In genomic region chr15:66504563-66505429, GRCh38 we compare ENCODE assay signal across 8 cellular contexts. TPM values are rescaled to one million over a fixed set of nuclear protein-coding genes. Genes with fewer than 3 reads are reported as not detected.
A peak's percentile ranks its signal among the peaks of the same experiment; 100 is the strongest.
DNase-seq lines count a peak whose midpoint lies in the region; ATAC-seq and TF ChIP-seq lines count a peak whose summit lies in the region.

Gene RPL4 (minus strand): TSS chr15:66504855. CDS start chr15:66504790, 65 bp downstream.
Gene ZWILCH (plus strand): TSS chr15:66505326. CDS start chr15:66505339, 13 bp downstream.

- TF ChIP-seq POLR2A in esophagus muscularis mucosa (IDR thresholded peaks at IDR 0.05; ENCODE audit: low read depth), result peak; percentile 97

- DNase-seq in Caki2 (ENCODE audit: low read depth), result peak; percentile 89
- peak in 75 of 76 experiments; percentile 9 to 85 (median 66) for DNase-seq in HUDEP-2 (lab: John Stamatoyannopoulos, UW; ENCODE audit: unreplicated experiment in 76 of 76)
- DNase-seq in Panc1 (ENCODE audit: low read depth, low spot score), result peak; percentile 82
- peak; percentile 86 for DNase-seq in activated T-cell treated with anti-CD3 and anti-CD28 coated beads, Interleukin-2, amount 50 U/mL, for 48 hours
- DNase-seq in esophagus muscularis mucosa (ENCODE audit: extremely low spot score), result peak; percentile 94
- DNase-seq in myocyte (ENCODE audit: low read depth), result peak; percentile 86
- peak; percentile 63 to 66 for DNase-seq in stimulated activated CD8-positive, alpha-beta memory T cell treated with anti-CD3 and anti-CD28 coated beads, Interleukin-7, amount 100 ng/mL, for 48 hours (ENCODE audit: extremely low read depth in 1 of 2, low read depth in 1 of 2)

- ATAC-seq in GM21367 (IDR thresholded peaks at IDR 0.05; ENCODE audit: unreplicated experiment), result peak; percentile 71
- peak; percentile 92 for ATAC-seq in Panc1

- H3K4me1 ChIP-seq in Panc1 (ENCODE audit: control insufficient read depth, insufficient read depth, low read length), result peaks cover 32% of the 10 kb centered on the region
- peaks cover 24 to 33% (median 30%) of the 10 kb centered on the region in 4 donors for H3K4me1 ChIP-seq in esophagus muscularis mucosa

- H3K27me3 ChIP-seq in Panc1 (ENCODE audit: control insufficient read depth, insufficient read depth, low read length) (no peaks in the 10 kb centered on the region), esophagus muscularis mucosa (no peaks in the 10 kb centered on the region)

- TF ChIP-seq EP300 in esophagus muscularis mucosa (IDR thresholded peaks at IDR 0.05), result no peak

- H3K36me3 ChIP-seq in Panc1 (ENCODE audit: control insufficient read depth, insufficient read depth, low read length), result peaks cover 58% of the 10 kb centered on the region
- H3K36me3 ChIP-seq in esophagus muscularis mucosa, result peaks cover 32 to 36% (median 33%) of the 10 kb centered on the region in 4 donors

- BruUV-seq in Panc1 (replicated peaks; lab: Mats Ljungman, UMichigan), result no TSS peak

- H3K9me3 ChIP-seq in Panc1 (ENCODE audit: control insufficient read depth, insufficient read depth, low read depth, low read length) (no peaks in the 10 kb centered on the region), esophagus muscularis mucosa (no peaks in the 10 kb centered on the region)

- H3K4me3 ChIP-seq in Panc1 (ENCODE audit: low read depth in 2 of 2, low read length in 2 of 2) (peak within 1 kb of the TSS; percentile 100), esophagus muscularis mucosa (peak within 1 kb of the TSS; percentile 83 to 96 (median 89))

- in situ Hi-C loops in Caki2 (cut with HindIII; ENCODE audit: low pct_unique_long_range_greater_than_20kb, low sequenced_read_pairs), result no loop called here
- in situ Hi-C loops in Panc1 (cut with HindIII; ENCODE audit: low pct_unique_long_range_greater_than_20kb, low sequenced_read_pairs), result no loop called here

- intact Hi-C loops in Panc1 (cut with micrococcal nuclease; ENCODE audit: unreplicated experiment), result no loop called here
- intact Hi-C loops in esophagus muscularis mucosa (cut with DNase I), result loop anchor here (2.0 kb wide), 1 partner anchor 118 kb away; the partner anchor contains the start of gene MAP2K1

- H3K27ac ChIP-seq in Panc1 (ENCODE audit: low read length), result peak within 1 kb of the TSS; percentile 100
- H3K27ac ChIP-seq in esophagus muscularis mucosa (replicated peaks in 1 of 4), result peak within 1 kb of the TSS; percentile 89 to 91 (median 90)

- CTCF ChIA-PET in Panc1 (lab: Charles Lee), result interaction anchor here (1.0 kb wide), 1 partner anchor 62 kb away, joined by 3 read pairs; no protein-coding TSS in a partner anchor

- WGBS in esophagus muscularis mucosa, result under 1% methylated on average over 34 of the region's 46 CpGs

- POLR2A ChIA-PET in Panc1 (lab: Charles Lee), result interaction anchor here (0.5 to 0.6 kb wide), 2 partner anchors 121 to 591 kb away, joined by 3 to 4 read pairs; no protein-coding TSS in a partner anchor

- TF ChIP-seq CTCF in Panc1 (IDR thresholded peaks at IDR 0.05) (no peak), esophagus muscularis mucosa (IDR thresholded peaks at IDR 0.05) (peak in 1 of 3 experiments; percentile 24)

RNA-seq across cellular contexts. Expression of gene RPL4, which starts in this region (rescaled TPM):
- total RNA-seq in Caki2 (2014; rRNA removed; shearing (Covaris generic); ENCODE audit: low replicate concordance), result 5,634 and 5,951 TPM in 2 replicates
- 2,268 TPM for total RNA-seq in Panc1 (2021; ENCODE audit: unreplicated experiment)
- 2,456 TPM for polyA plus RNA-seq in Panc1 (2012; ENCODE audit: insufficient read length)
- 1,000 to 10,000 TPM; 2,782 to 4,577 (median 3,551) TPM for total RNA-seq in esophagus muscularis mucosa
- total RNA-seq in myocyte, result 3,422 and 5,715 TPM in 2 replicates
- polyA plus RNA-seq in myocyte (2012), result 2,454 TPM

RNA-seq across cellular contexts. Expression of gene ZWILCH, which starts in this region (rescaled TPM):
- total RNA-seq in Caki2 (2014; rRNA removed; shearing (Covaris generic); ENCODE audit: low replicate concordance), result 20.0 and 42.1 TPM in 2 replicates
- total RNA-seq in Panc1 (2021; ENCODE audit: unreplicated experiment), result 39.9 TPM
- 10.3 TPM for polyA plus RNA-seq in Panc1 (2012; ENCODE audit: insufficient read length)
- 1 to 10 TPM; 2.1 to 3.3 (median 2.4) TPM for total RNA-seq in esophagus muscularis mucosa
- 8.7 and 10.6 TPM in 2 replicates for total RNA-seq in myocyte
- polyA plus RNA-seq in myocyte (2012), result 4.6 TPM

Comparison
In these comparisons a context has a peak if more than half of its experiments do, and no peak if none do; other contexts are left out.
1. Peak in every context shown above with its lines: DNase-seq, ATAC-seq, H3K4me3 ChIP-seq and H3K27ac ChIP-seq.